ENCODE assay signal across 8 cellular contexts in the genomic region with DNA sequence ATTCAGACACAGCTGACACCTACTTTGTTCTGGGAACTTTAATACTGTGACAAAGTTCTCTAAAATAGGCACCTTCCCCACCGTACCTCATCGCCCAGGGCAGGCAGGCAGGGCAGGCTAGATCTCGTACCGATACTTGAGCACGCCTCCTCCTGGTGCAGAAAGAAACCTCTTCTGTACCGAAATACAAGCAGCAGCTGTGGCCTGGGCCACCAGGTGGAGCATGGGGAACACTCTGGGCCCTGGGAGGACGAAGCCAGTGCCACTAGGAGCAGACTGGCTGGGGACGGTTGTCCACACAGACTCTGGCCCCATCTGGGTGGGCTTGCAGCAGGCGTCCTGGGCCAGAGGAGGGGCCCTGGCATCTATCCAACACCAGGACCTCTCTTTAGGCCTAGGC. TPM values are rescaled to one million over a fixed set of nuclear protein-coding genes. Genes with fewer than 3 reads are reported as not detected.
DNase-seq lines count a peak whose midpoint lies in the region; ATAC-seq and TF ChIP-seq lines count a peak whose summit lies in the region.

No MANE protein-coding gene starts in this region.

- H3K9me3 Mint-ChIP-seq in activated T-helper 1 cell treated with anti-CD3 and anti-CD28 coated beads, Interleukin-12 subunit alpha, Interleukin-12 subunit beta, Interleukin-2, Interleukin-4 antibody, amounts not matched to agents 30 ng/mL and 10 ng/mL and 1 ng/mL, durations not matched to agents 14 hours and 24 hours and 36 hours = no peaks in the 10 kb centered on the region
- peaks cover 3% of the 10 kb centered on the region for H3K9me3 Mint-ChIP-seq in stimulated activated memory B cell treated with anti-CD40 and anti-IgM and Interleukin-4, amounts not matched to agents 10 μg/mL and 1 μg/mL and 100 μg/mL, for 72 hours

- peak; percentile 76 for DNase-seq in 8988T
- peak; percentile 61 for DNase-seq in Daoy (ENCODE audit: low read depth)
- DNase-seq in NCI-H2171 treated with DMSO at 0.1 percent for 48 hours (lab: John Stamatoyannopoulos, UW) = peak; percentile 48
- DNase-seq in activated T-helper 1 cell treated with anti-CD3 and anti-CD28 coated beads, Interleukin-12 subunit alpha, Interleukin-12 subunit beta, Interleukin-2, Interleukin-4 antibody, amounts not matched to agents 30 ng/mL and 10 ng/mL and 1 ng/mL, durations not matched to agents 14 hours and 24 hours and 36 hours (ENCODE audit: low spot score) = peak; percentile 22
- peak; percentile 65 for DNase-seq in left ventricle myocardium inferior
- no peak for DNase-seq in mesenteric fat pad (ENCODE audit: low spot score)
- DNase-seq in NCI-H1105 treated with DMSO at 0.1 percent for 48 hours (lab: John Stamatoyannopoulos, UW) = no peak

- peaks cover 5% of the 10 kb centered on the region for H3K36me3 Mint-ChIP-seq in activated T-helper 1 cell treated with anti-CD3 and anti-CD28 coated beads, Interleukin-12 subunit alpha, Interleukin-12 subunit beta, Interleukin-2, Interleukin-4 antibody, amounts not matched to agents 30 ng/mL and 10 ng/mL and 1 ng/mL, durations not matched to agents 14 hours and 24 hours and 36 hours (ENCODE audit: low read depth)
- H3K36me3 Mint-ChIP-seq in stimulated activated memory B cell treated with anti-CD40 and anti-IgM and Interleukin-4, amounts not matched to agents 10 μg/mL and 1 μg/mL and 100 μg/mL, for 72 hours = peaks cover 36% of the 10 kb centered on the region

- H3K4me3 ChIP-seq in left ventricle myocardium inferior = no peak overlapping the region

- peak; percentile 49 for ATAC-seq in stimulated activated memory B cell treated with anti-CD40 and anti-IgM and Interleukin-4, amounts not matched to agents 10 μg/mL and 1 μg/mL and 100 μg/mL, for 72 hours

- H3K36me3 ChIP-seq in left ventricle myocardium inferior = peaks cover 11% of the 10 kb centered on the region

- H3K27ac ChIP-seq in left ventricle myocardium inferior (replicated peaks) = peak overlapping the region; percentile 67

- H3K27me3 Mint-ChIP-seq in activated T-helper 1 cell treated with anti-CD3 and anti-CD28 coated beads, Interleukin-12 subunit alpha, Interleukin-12 subunit beta, Interleukin-2, Interleukin-4 antibody, amounts not matched to agents 30 ng/mL and 10 ng/mL and 1 ng/mL, durations not matched to agents 14 hours and 24 hours and 36 hours (ENCODE audit: insufficient read depth) = no peaks in the 10 kb centered on the region
- H3K27me3 Mint-ChIP-seq in stimulated activated memory B cell treated with anti-CD40 and anti-IgM and Interleukin-4, amounts not matched to agents 10 μg/mL and 1 μg/mL and 100 μg/mL, for 72 hours = no peaks in the 10 kb centered on the region

- H3K4me1 ChIP-seq in left ventricle myocardium inferior = peaks cover 74% of the 10 kb centered on the region

- no peak overlapping the region for H3K27ac Mint-ChIP-seq in activated T-helper 1 cell treated with anti-CD3 and anti-CD28 coated beads, Interleukin-12 subunit alpha, Interleukin-12 subunit beta, Interleukin-2, Interleukin-4 antibody, amounts not matched to agents 30 ng/mL and 10 ng/mL and 1 ng/mL, durations not matched to agents 14 hours and 24 hours and 36 hours
- no peak overlapping the region for H3K27ac Mint-ChIP-seq in stimulated activated memory B cell treated with anti-CD40 and anti-IgM and Interleukin-4, amounts not matched to agents 10 μg/mL and 1 μg/mL and 100 μg/mL, for 72 hours

- intact Hi-C loops in activated T-helper 1 cell treated with anti-CD3 and anti-CD28 coated beads, Interleukin-12 subunit alpha, Interleukin-12 subunit beta, Interleukin-2, Interleukin-4 antibody, amounts not matched to agents 30 ng/mL and 10 ng/mL and 1 ng/mL, durations not matched to agents 14 hours and 24 hours and 36 hours (cut with micrococcal nuclease) = no loop called here
- intact Hi-C loops in left ventricle myocardium inferior (cut with micrococcal nuclease) = no loop called here

- H3K9me3 ChIP-seq in left ventricle myocardium inferior (replicated peaks) = no peaks in the 10 kb centered on the region

- peak; percentile 77 for TF ChIP-seq CTCF in left ventricle myocardium inferior (IDR thresholded peaks at IDR 0.05; ENCODE audit: borderline replicate concordance)

- H3K4me3 Mint-ChIP-seq in activated T-helper 1 cell treated with anti-CD3 and anti-CD28 coated beads, Interleukin-12 subunit alpha, Interleukin-12 subunit beta, Interleukin-2, Interleukin-4 antibody, amounts not matched to agents 30 ng/mL and 10 ng/mL and 1 ng/mL, durations not matched to agents 14 hours and 24 hours and 36 hours = no peak overlapping the region
- no peak overlapping the region for H3K4me3 Mint-ChIP-seq in stimulated activated memory B cell treated with anti-CD40 and anti-IgM and Interleukin-4, amounts not matched to agents 10 μg/mL and 1 μg/mL and 100 μg/mL, for 72 hours

- H3K4me1 Mint-ChIP-seq in activated T-helper 1 cell treated with anti-CD3 and anti-CD28 coated beads, Interleukin-12 subunit alpha, Interleukin-12 subunit beta, Interleukin-2, Interleukin-4 antibody, amounts not matched to agents 30 ng/mL and 10 ng/mL and 1 ng/mL, durations not matched to agents 14 hours and 24 hours and 36 hours (ENCODE audit: low read depth) = no peaks in the 10 kb centered on the region
- H3K4me1 Mint-ChIP-seq in stimulated activated memory B cell treated with anti-CD40 and anti-IgM and Interleukin-4, amounts not matched to agents 10 μg/mL and 1 μg/mL and 100 μg/mL, for 72 hours = peaks cover 5% of the 10 kb centered on the region

- no peaks in the 10 kb centered on the region for H3K27me3 ChIP-seq in left ventricle myocardium inferior (ENCODE audit: low read depth)

RNA-seq across cellular contexts. Expression of a gene that starts 12.8 kb away (rescaled TPM):
- 10.4 and 12.2 TPM in 2 replicates for total RNA-seq in Daoy (2014; rRNA removed; shearing (Covaris generic))
- total RNA-seq in activated T-helper 1 cell treated with anti-CD3 and anti-CD28 coated beads, Interleukin-12 subunit alpha, Interleukin-12 subunit beta, Interleukin-2, Interleukin-4 antibody, amounts not matched to agents 30 ng/mL and 10 ng/mL and 1 ng/mL, durations not matched to agents 14 hours and 24 hours and 36 hours = 21.4 and 22.6 TPM in 2 replicates
- total RNA-seq in left ventricle myocardium inferior = 18.4 TPM
- total RNA-seq in mesenteric fat pad = 51.4 TPM

RNA-seq across cellular contexts. Expression of a gene that starts 16.1 kb away (rescaled TPM):
- total RNA-seq in Daoy (2014; rRNA removed; shearing (Covaris generic)) = 0.34 TPM in 1 of 2 replicates, not detected in the other
- not detected in 2 replicates for total RNA-seq in activated T-helper 1 cell treated with anti-CD3 and anti-CD28 coated beads, Interleukin-12 subunit alpha, Interleukin-12 subunit beta, Interleukin-2, Interleukin-4 antibody, amounts not matched to agents 30 ng/mL and 10 ng/mL and 1 ng/mL, durations not matched to agents 14 hours and 24 hours and 36 hours
- 301 TPM for total RNA-seq in left ventricle myocardium inferior
- 1.7 TPM for total RNA-seq in mesenteric fat pad

RNA-seq across cellular contexts. Expression of a gene that starts 32.6 kb away (rescaled TPM):
- 10.9 and 17.3 TPM in 2 replicates for total RNA-seq in Daoy (2014; rRNA removed; shearing (Covaris generic))
- total RNA-seq in activated T-helper 1 cell treated with anti-CD3 and anti-CD28 coated beads, Interleukin-12 subunit alpha, Interleukin-12 subunit beta, Interleukin-2, Interleukin-4 antibody, amounts not matched to agents 30 ng/mL and 10 ng/mL and 1 ng/mL, durations not matched to agents 14 hours and 24 hours and 36 hours = 51.8 and 52.0 TPM in 2 replicates
- total RNA-seq in left ventricle myocardium inferior (15.8 TPM), mesenteric fat pad (57.5 TPM)

RNA-seq across cellular contexts. Expression of a gene that starts 44.0 kb away (rescaled TPM):
- total RNA-seq in Daoy (2014; rRNA removed; shearing (Covaris generic)) = 17.1 and 20.4 TPM in 2 replicates
- 84.8 and 86.4 TPM in 2 replicates for total RNA-seq in activated T-helper 1 cell treated with anti-CD3 and anti-CD28 coated beads, Interleukin-12 subunit alpha, Interleukin-12 subunit beta, Interleukin-2, Interleukin-4 antibody, amounts not matched to agents 30 ng/mL and 10 ng/mL and 1 ng/mL, durations not matched to agents 14 hours and 24 hours and 36 hours
- total RNA-seq in left ventricle myocardium inferior = 46.2 TPM
- total RNA-seq in mesenteric fat pad = 29.0 TPM

RNA-seq across cellular contexts. Expression of a gene that starts 44.2 kb away (rescaled TPM):
- 590 and 694 TPM in 2 replicates for total RNA-seq in Daoy (2014; rRNA removed; shearing (Covaris generic))
- 367 and 368 TPM in 2 replicates for total RNA-seq in activated T-helper 1 cell treated with anti-CD3 and anti-CD28 coated beads, Interleukin-12 subunit alpha, Interleukin-12 subunit beta, Interleukin-2, Interleukin-4 antibody, amounts not matched to agents 30 ng/mL and 10 ng/mL and 1 ng/mL, durations not matched to agents 14 hours and 24 hours and 36 hours
- total RNA-seq in left ventricle myocardium inferior (155 TPM), mesenteric fat pad (173 TPM)

Comparison
In these comparisons a context has a peak if more than half of its experiments do, and no peak if none do; other contexts are left out.
1. DNase-seq: peak in 8988T (single experiment), Daoy (single experiment), NCI-H2171 treated with DMSO at 0.1 percent for 48 hours (single experiment), activated T-helper 1 cell treated with anti-CD3 and anti-CD28 coated beads, Interleukin-12 subunit alpha, Interleukin-12 subunit beta, Interleukin-2, Interleukin-4 antibody, amounts not matched to agents 30 ng/mL and 10 ng/mL and 1 ng/mL, durations not matched to agents 14 hours and 24 hours and 36 hours (single experiment) and left ventricle myocardium inferior (single experiment); none in mesenteric fat pad (single experiment) and NCI-H1105 treated with DMSO at 0.1 percent for 48 hours (single experiment).
2. RNA of a gene that starts 16.1 kb away (total RNA-seq): 301 TPM in left ventricle myocardium inferior (single experiment); 1.7 TPM in mesenteric fat pad (single experiment), 0.34 TPM in Daoy and not detected in activated T-helper 1 cell treated with anti-CD3 and anti-CD28 coated beads, Interleukin-12 subunit alpha, Interleukin-12 subunit beta, Interleukin-2, Interleukin-4 antibody, amounts not matched to agents 30 ng/mL and 10 ng/mL and 1 ng/mL, durations not matched to agents 14 hours and 24 hours and 36 hours; every median in the first group is over 100 times any median in the second.